8 cellular contexts compared by ENCODE assay signal in the genomic region with DNA sequence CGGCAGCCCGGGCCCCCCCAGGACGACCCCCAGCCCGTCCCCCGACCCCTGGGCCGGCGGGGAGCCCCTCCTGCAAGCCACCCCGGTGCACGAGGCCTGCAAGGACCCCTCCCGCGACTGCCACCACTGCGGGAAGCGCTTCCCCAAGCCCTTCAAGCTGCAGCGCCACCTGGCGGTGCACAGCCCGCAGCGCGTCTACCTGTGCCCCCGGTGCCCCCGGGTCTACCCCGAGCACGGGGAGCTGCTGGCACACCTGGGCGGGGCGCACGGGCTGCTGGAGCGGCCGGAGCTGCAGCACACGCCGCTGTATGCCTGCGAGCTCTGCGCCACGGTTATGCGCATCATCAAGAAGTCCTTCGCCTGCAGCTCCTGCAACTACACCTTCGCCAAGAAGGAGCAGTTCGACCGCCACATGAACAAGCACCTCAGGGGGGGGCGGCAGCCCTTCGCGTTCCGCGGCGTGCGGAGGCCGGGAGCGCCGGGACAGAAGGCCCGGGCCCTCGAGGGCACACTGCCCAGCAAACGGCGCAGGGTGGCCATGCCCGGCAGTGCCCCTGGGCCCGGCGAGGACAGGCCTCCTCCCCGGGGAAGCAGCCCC. TPM values are rescaled to one million over a fixed set of nuclear protein-coding genes. Genes with fewer than 3 reads are reported as not detected.
DNase-seq lines count a peak whose midpoint lies in the region; ATAC-seq and TF ChIP-seq lines count a peak whose summit lies in the region.

No MANE protein-coding gene starts in this region.

- H3K9me3 Mint-ChIP-seq in naive thymus-derived CD8-positive, alpha-beta T cell: no peaks in the 10 kb centered on the region

- POLR2A ChIA-PET in naive thymus-derived CD8-positive, alpha-beta T cell (lab: Charles Lee): no interaction called here

- no peak overlapping the region for H3K4me3 Mint-ChIP-seq in naive thymus-derived CD8-positive, alpha-beta T cell

- 48% methylated on average over 37 of the region's 55 CpGs; no CpG with 5 or more reads in 1 of the 2 donors for WGBS in transverse colon (ENCODE audit: low coverage in 1 of 2), 2 donors

- H3K27ac Mint-ChIP-seq in naive thymus-derived CD8-positive, alpha-beta T cell: peak overlapping the region in 1 of 10 donors; percentile 13

- in situ Hi-C loops in transverse colon (cut with MboI; ENCODE audit: low pct_ligation_motif_present in 1 of 4, low pct_unique_long_range_greater_than_20kb in 1 of 4, low sequenced_read_pairs in 3 of 4): loop anchor here in 1 of 4 donors (25.0 kb wide), 1 partner anchor 125 kb away; a partner anchor contains a TSS

- H3K36me3 ChIP-seq in transverse colon: no peaks in the 10 kb centered on the region

- no peak for TF ChIP-seq EP300 in transverse colon (IDR thresholded peaks at IDR 0.05; ENCODE audit: low read depth)

- intact Hi-C loops in dorsolateral prefrontal cortex (cut with DNase I) (loop anchor here in 1 of 2 donors (5.0 kb wide), 1 partner anchor 240 kb away; no protein-coding TSS in a partner anchor), transverse colon (cut with DNase I; ENCODE audit: low total_unique reads) (loop anchor here (10.0 kb wide), 1 partner anchor 243 kb away; no protein-coding TSS in a partner anchor)

- no peaks in the 10 kb centered on the region for H3K27me3 Mint-ChIP-seq in naive thymus-derived CD8-positive, alpha-beta T cell

- ATAC-seq in naive thymus-derived CD8-positive, alpha-beta T cell: peak; percentile 84 to 86
- no peak for ATAC-seq in GM21529 (IDR thresholded peaks at IDR 0.05; ENCODE audit: unreplicated experiment)

- peaks cover 0 to 12% (median 0%) of the 10 kb centered on the region in 45 donors for H3K27me3 ChIP-seq in dorsolateral prefrontal cortex
- peaks cover 36% of the 10 kb centered on the region for H3K27me3 ChIP-seq in transverse colon

- no peaks in the 10 kb centered on the region for H3K9me3 ChIP-seq in transverse colon

- peaks cover 0 to 1% (median 0%) of the 10 kb centered on the region in 4 donors for H3K4me1 Mint-ChIP-seq in naive thymus-derived CD8-positive, alpha-beta T cell

- no peaks in the 10 kb centered on the region for H3K36me3 Mint-ChIP-seq in naive thymus-derived CD8-positive, alpha-beta T cell

- TF ChIP-seq CTCF in dorsolateral prefrontal cortex (IDR thresholded peaks at IDR 0.05 in 54 of 56, conservative IDR thresholded peaks at IDR 0.05 in 2 of 56; ENCODE audit: low read depth in 1 of 56, partially characterized antibody in 56 of 56): peak; percentile 46 to 94 (median 80)
- peak; percentile 76 to 93 (median 91) for TF ChIP-seq CTCF in transverse colon (IDR thresholded peaks at IDR 0.05)

- DNase-seq in EL: peak; percentile 18
- peak; percentile 20 for DNase-seq in NCI-H1105 (lab: John Stamatoyannopoulos, UW)
- DNase-seq in activated CD4-positive, alpha-beta T cell treated with anti-CD3 and anti-CD28 coated beads, Interleukin-2, amount 50 U/mL, for 24 hours (ENCODE audit: low read depth in 1 of 2, low spot score in 1 of 2): peak; percentile 49 to 55
- peak in 2 of 10 donors; percentile 61 to 67 for DNase-seq in dorsolateral prefrontal cortex
- DNase-seq in naive thymus-derived CD8-positive, alpha-beta T cell: peak; percentile 41 to 79 (median 62)
- DNase-seq in transverse colon: peak; percentile 63
- no peak for DNase-seq in NCI-H226

- H3K27ac ChIP-seq in dorsolateral prefrontal cortex: no peak overlapping the region
- H3K27ac ChIP-seq in transverse colon: no peak overlapping the region

- TF ChIP-seq POLR2A in transverse colon (IDR thresholded peaks at IDR 0.05): no peak

- H3K4me1 ChIP-seq in transverse colon: peaks cover 0 to 4% (median 1%) of the 10 kb centered on the region in 4 donors

- H3K4me3 ChIP-seq in dorsolateral prefrontal cortex: peak overlapping the region in 1 of 59 donors; percentile 5
- no peak overlapping the region for H3K4me3 ChIP-seq in transverse colon

RNA-seq across cellular contexts. Expression of a gene that starts 15.6 kb away (rescaled TPM):
- total RNA-seq in dorsolateral prefrontal cortex: 10 to 100 TPM in 21 of 120 experiments, 1 to 10 TPM in 99; 4.0 to 14.7 (median 7.2) TPM
- total RNA-seq in naive thymus-derived CD8-positive, alpha-beta T cell: 10 to 100 TPM; 10.6 to 10.8 TPM
- under 1 TPM; 0.23 to 0.36 (median 0.28) TPM for polyA plus RNA-seq in naive thymus-derived CD8-positive, alpha-beta T cell
- total RNA-seq in transverse colon: 1 to 10 TPM; 1.2 to 4.6 (median 3.1) TPM

RNA-seq across cellular contexts. Expression of a gene that starts 54.7 kb away (rescaled TPM):
- total RNA-seq in dorsolateral prefrontal cortex: 10 to 100 TPM in 5 of 120 experiments, 1 to 10 TPM in 115; 2.5 to 11.5 (median 5.7) TPM
- 1 to 10 TPM; 2.0 to 2.1 TPM for total RNA-seq in naive thymus-derived CD8-positive, alpha-beta T cell
- under 1 TPM; 0.01 to 0.10 (median 0.09) TPM for polyA plus RNA-seq in naive thymus-derived CD8-positive, alpha-beta T cell
- under 1 TPM; 0.14 to 0.75 (median 0.54) TPM for total RNA-seq in transverse colon
